ENCODE assay signal across 22 cellular contexts in the genomic region with DNA sequence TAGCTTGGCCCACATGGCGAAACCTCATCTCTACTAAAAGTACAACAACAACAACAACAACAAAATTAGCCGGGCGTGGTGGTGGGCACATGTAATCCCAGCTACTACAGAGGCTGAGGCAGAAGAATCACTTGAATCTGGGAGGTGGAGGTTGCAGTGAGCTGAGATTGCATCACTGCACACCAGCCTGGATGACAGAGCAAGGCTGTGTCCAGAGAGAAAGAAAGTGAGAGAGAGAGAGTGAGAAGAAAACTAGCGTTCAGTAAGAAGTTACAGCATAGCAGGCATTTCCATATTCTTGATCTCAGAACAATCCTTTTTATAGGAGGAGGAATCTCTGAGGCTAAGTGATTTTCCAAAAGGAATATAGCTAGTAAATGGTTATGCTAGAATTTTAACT.
DNase-seq lines count a peak whose midpoint lies in the region; ATAC-seq and TF ChIP-seq lines count a peak whose summit lies in the region.
"Had no signal": no experiment of that assay in that cellular context is flagged by ENCODE, and none has a peak within 500 bp of the region (broad histone marks: within the 10 kb centered on the region; RNA-seq: fewer than 3 reads in every experiment).

No MANE protein-coding gene starts in this region.

- no peaks in the 10 kb centered on the region; the same call in 1 of the 2 replicates for H3K27me3 Mint-ChIP-seq in HFFc6 (ENCODE audit: insufficient read depth)

- peak overlapping the region; percentile 81; the same call in 1 of the 2 replicates for H3K27ac Mint-ChIP-seq in HFFc6
- H3K27ac Mint-ChIP-seq: H9 had no signal

- no peak overlapping the region for H3K4me3 ChIP-seq in AG04449 (ENCODE audit: low read depth, low read length)
- H3K4me3 ChIP-seq: SK-N-MC had no signal

- POLR2A ChIA-PET in AG04449 (lab: Yijun Ruan, JAX): interaction anchor here (0.9 kb wide), 1 partner anchor 10 kb away, joined by 3 read pairs; no protein-coding TSS in a partner anchor

- peaks cover 2% of the 10 kb centered on the region; the same call in 1 of the 2 replicates for H3K9me3 Mint-ChIP-seq in HFFc6

- peak overlapping the region; percentile 67 for H3K27ac ChIP-seq in epithelial cell of prostate
- H3K27ac ChIP-seq: SK-N-MC had no signal

- TF ChIP-seq CTCF in AG04449 (IDR thresholded peaks at IDR 0.05; ENCODE audit: insufficient read depth, low read length, missing control alignments): no peak
- TF ChIP-seq CTCF in HFFc6 (IDR thresholded peaks at IDR 0.05): no peak

- CTCF ChIA-PET in AG04449 (lab: Yijun Ruan, JAX): interaction anchor here (0.9 kb wide), 1 partner anchor 9 kb away, joined by 3 read pairs; no protein-coding TSS in a partner anchor

- DNase-seq in AG04449 (ENCODE audit: low read depth, low spot score) (peak; percentile 5), HFFc6 (peak; percentile 45), amniotic epithelial cell (ENCODE audit: low read depth) (peak; percentile 35), epithelial cell of prostate (ENCODE audit: low read depth, low spot score) (peak; percentile 33), NCI-H1092 (lab: John Stamatoyannopoulos, UW) (no peak)
- DNase-seq: BE2C, DMS79 treated with DMSO at 0.1 percent for 48 hours, H9, KG1, MV-4-11, NCI-H1694 treated with DMSO at 0.1 percent for 48 hours, NCI-H2081 treated with DMSO at 0.1 percent for 48 hours, NCI-H2171 treated with DMSO at 0.1 percent for 48 hours, NCI-H446, NCI-H526, OCI-M1, Right ventricle myocardium superior, SW 1271 had no signal

- peaks cover 39% of the 10 kb centered on the region; the same call in 1 of the 2 replicates for H3K4me1 Mint-ChIP-seq in HFFc6 (ENCODE audit: low read depth)
- H3K4me1 Mint-ChIP-seq: H9 had no signal

- ATAC-seq in HG03520 (IDR thresholded peaks at IDR 0.05; ENCODE audit: unreplicated experiment) (no peak), GM21723 (IDR thresholded peaks at IDR 0.05; ENCODE audit: unreplicated experiment) (no peak), GM18502 (IDR thresholded peaks at IDR 0.05; ENCODE audit: poor library complexity, unreplicated experiment) (no peak)

- no peak overlapping the region for H3K4me3 Mint-ChIP-seq in HFFc6
- H3K4me3 Mint-ChIP-seq: H9 had no signal

- no peaks in the 10 kb centered on the region for H3K36me3 Mint-ChIP-seq in HFFc6 (ENCODE audit: low read depth)
